8 cellular contexts compared by ENCODE assay signal in genomic region chr10:70355234-70356021, GRCh38. TPM values are rescaled to one million over a fixed set of nuclear protein-coding genes. Genes with fewer than 3 reads are reported as not detected.
DNase-seq lines count a peak whose midpoint lies in the region; ATAC-seq and TF ChIP-seq lines count a peak whose summit lies in the region.

No MANE protein-coding gene starts in this region.

- no peaks in the 10 kb centered on the region for H3K9me3 ChIP-seq in BE2C

- CTCF ChIA-PET in activated naive CD4-positive, alpha-beta T cell treated with anti-CD3 and anti-CD28 coated beads, Interleukin-2, amount 10 ng/mL, durations not matched to agents 7 days and 5 days (lab: Charles Lee): interaction anchor here (0.6 to 4.1 kb wide), 6 partner anchors 9 to 239 kb away, joined by 3 to 26 read pairs (median 6); no protein-coding TSS in a partner anchor

- H3K27me3 Mint-ChIP-seq in activated naive CD4-positive, alpha-beta T cell treated with anti-CD3 and anti-CD28 coated beads, Interleukin-2, amount 10 ng/mL, durations not matched to agents 7 days and 5 days: no peaks in the 10 kb centered on the region
- no peaks in the 10 kb centered on the region for H3K27me3 Mint-ChIP-seq in stimulated activated naive CD8-positive, alpha-beta T cell treated with anti-CD3 and anti-CD28 coated beads, Interleukin-15, amount 100 ng/mL, for 72 hours

- H3K4me1 ChIP-seq in BE2C: peaks cover 25% of the 10 kb centered on the region

- peak overlapping the region; percentile 53 for H3K27ac Mint-ChIP-seq in activated naive CD4-positive, alpha-beta T cell treated with anti-CD3 and anti-CD28 coated beads, Interleukin-2, amount 10 ng/mL, durations not matched to agents 7 days and 5 days
- peak overlapping the region; percentile 84 to 94 for H3K27ac Mint-ChIP-seq in stimulated activated naive CD8-positive, alpha-beta T cell treated with anti-CD3 and anti-CD28 coated beads, Interleukin-15, amount 100 ng/mL, for 72 hours

- TF ChIP-seq CTCF in BE2C (IDR thresholded peaks at IDR 0.05; ENCODE audit: low read depth, low read length): no peak

- DNase-seq in D341Med (ENCODE audit: low spot score) (peak; percentile 42), BE2C (no peak), AG20443 (ENCODE audit: low spot score) (no peak), NCI-H1436 (lab: John Stamatoyannopoulos, UW) (no peak)
- DNase-seq in activated naive CD4-positive, alpha-beta T cell treated with anti-CD3 and anti-CD28 coated beads, Interleukin-2, amount 10 ng/mL, durations not matched to agents 7 days and 5 days: no peak
- DNase-seq in stimulated activated naive CD8-positive, alpha-beta T cell treated with anti-CD3 and anti-CD28 coated beads, Interleukin-15, amount 100 ng/mL, for 72 hours: peak; percentile 21 to 51

- ATAC-seq in GM19395 (IDR thresholded peaks at IDR 0.05; ENCODE audit: unreplicated experiment) (peak; percentile 75), HG03378 (IDR thresholded peaks at IDR 0.05; ENCODE audit: unreplicated experiment) (peak; percentile 77)
- ATAC-seq in stimulated activated naive CD8-positive, alpha-beta T cell treated with anti-CD3 and anti-CD28 coated beads, Interleukin-15, amount 100 ng/mL, for 72 hours: peak; percentile 89

- H3K36me3 ChIP-seq in BE2C: no peaks in the 10 kb centered on the region

- H3K4me3 ChIP-seq in BE2C (ENCODE audit: low read depth, low read length): no peak overlapping the region

- no peaks in the 10 kb centered on the region for H3K36me3 Mint-ChIP-seq in activated naive CD4-positive, alpha-beta T cell treated with anti-CD3 and anti-CD28 coated beads, Interleukin-2, amount 10 ng/mL, durations not matched to agents 7 days and 5 days

- H3K9me3 Mint-ChIP-seq in activated naive CD4-positive, alpha-beta T cell treated with anti-CD3 and anti-CD28 coated beads, Interleukin-2, amount 10 ng/mL, durations not matched to agents 7 days and 5 days: no peaks in the 10 kb centered on the region
- H3K9me3 Mint-ChIP-seq in stimulated activated naive CD8-positive, alpha-beta T cell treated with anti-CD3 and anti-CD28 coated beads, Interleukin-15, amount 100 ng/mL, for 72 hours: no peaks in the 10 kb centered on the region

- no peaks in the 10 kb centered on the region for H3K27me3 ChIP-seq in BE2C

- peaks cover 11% of the 10 kb centered on the region for H3K4me1 Mint-ChIP-seq in activated naive CD4-positive, alpha-beta T cell treated with anti-CD3 and anti-CD28 coated beads, Interleukin-2, amount 10 ng/mL, durations not matched to agents 7 days and 5 days
- H3K4me1 Mint-ChIP-seq in stimulated activated naive CD8-positive, alpha-beta T cell treated with anti-CD3 and anti-CD28 coated beads, Interleukin-15, amount 100 ng/mL, for 72 hours: peaks cover 33% of the 10 kb centered on the region

- no peak overlapping the region for H3K4me3 Mint-ChIP-seq in activated naive CD4-positive, alpha-beta T cell treated with anti-CD3 and anti-CD28 coated beads, Interleukin-2, amount 10 ng/mL, durations not matched to agents 7 days and 5 days
- H3K4me3 Mint-ChIP-seq in stimulated activated naive CD8-positive, alpha-beta T cell treated with anti-CD3 and anti-CD28 coated beads, Interleukin-15, amount 100 ng/mL, for 72 hours: peak overlapping the region; percentile 79 to 80

RNA-seq across cellular contexts. Expression of gene LRRC20, which starts 27.0 kb away (rescaled TPM):
- polyA plus RNA-seq in BE2C (2012; ENCODE audit: insufficient read depth, insufficient read length, low read depth): 7.2 TPM

RNA-seq across cellular contexts. Expression of gene EIF4EBP2, which starts 48.5 kb away (rescaled TPM):
- polyA plus RNA-seq in BE2C (2012; ENCODE audit: insufficient read depth, insufficient read length, low read depth): 20.9 TPM

Comparison
In these comparisons a context has a peak if more than half of its experiments do, and no peak if none do; other contexts are left out.
1. DNase-seq: peak in D341Med (single experiment) and stimulated activated naive CD8-positive, alpha-beta T cell treated with anti-CD3 and anti-CD28 coated beads, Interleukin-15, amount 100 ng/mL, for 72 hours (2 of 2); none in activated naive CD4-positive, alpha-beta T cell treated with anti-CD3 and anti-CD28 coated beads, Interleukin-2, amount 10 ng/mL, durations not matched to agents 7 days and 5 days (single experiment), BE2C (single experiment), AG20443 (single experiment) and NCI-H1436 (single experiment).
2. Peak in every context shown above with its lines, with median percentiles within 50 percentile points of each other: ATAC-seq.